ENCODE assay signal across 26 cellular contexts in genomic region chr10:54010337-54010736, GRCh38.
"Had no signal": no experiment of that assay in that cellular context is flagged by ENCODE, and none has a peak within 500 bp of the region (broad histone marks: within the 10 kb centered on the region; RNA-seq: fewer than 3 reads in every experiment).

No MANE protein-coding gene starts in this region.

- DNase-seq: hippocampal formation; left colon; lower lobe of right lung; mammary epithelial cell; mesenchymal stem cell; naive B cell; natural killer cell; nephron progenitor cell; ovary; retina; right cardiac atrium; sigmoid colon; small intestine; stimulated activated CD4-positive, alpha-beta T cell treated with anti-CD3 and anti-CD28 coated beads, Interleukin-4, amount 100 ng/mL, for 24 hours; stimulated activated naive CD4-positive, alpha-beta T cell; tibial artery; uterus had no signal

- H3K9me3 Mint-ChIP-seq: neural progenitor cell had no signal

- H3K4me1 ChIP-seq: left lung, lower lobe of right lung, neural progenitor cell, prostate gland, sigmoid colon, spleen, suprapubic skin, tibial artery, uterus had no signal

- H3K27me3 ChIP-seq: left lung, neural progenitor cell, ovary, sigmoid colon, spleen, suprapubic skin, tibial artery, uterus had no signal

- H2AFZ ChIP-seq: neural progenitor cell had no signal

- H3K4me1 Mint-ChIP-seq: mesothelial cell of epicardium; naive B cell; natural killer cell; neural progenitor cell; stimulated activated effector memory CD8-positive, alpha-beta T cell treated with anti-CD3 and anti-CD28 coated beads, Interleukin-12 subunit alpha, Interleukin-12 subunit beta, amount 100 ng/mL, for 72 hours had no signal

- H3K4me3 ChIP-seq: left lung, lower lobe of right lung, neural progenitor cell, ovary, prostate gland, sigmoid colon, spleen, suprapubic skin, thoracic aorta, tibial artery, uterus had no signal

- H3K4me2 ChIP-seq: neural progenitor cell had no signal

- H3K9me3 ChIP-seq: left lung, lower lobe of right lung, ovary, prostate gland, sigmoid colon, thoracic aorta, tibial artery, uterus had no signal

- H3K27ac ChIP-seq: left lung, lower lobe of right lung, neural progenitor cell, ovary, prostate gland, sigmoid colon, spleen, suprapubic skin, thoracic aorta, tibial artery, uterus had no signal

- H3K9ac ChIP-seq: neural progenitor cell had no signal

- H3K27me3 Mint-ChIP-seq: naive B cell; stimulated activated naive CD8-positive, alpha-beta T cell treated with anti-CD3 and anti-CD28 coated beads, Interleukin-15, Interleukin-2, amounts not matched to agents 100 ng/mL and 50 ng/mL, for 24 hours had no signal

- H3K4me3 Mint-ChIP-seq: mesothelial cell of epicardium; naive B cell; natural killer cell; nephron progenitor cell; neural progenitor cell; stimulated activated effector memory CD8-positive, alpha-beta T cell treated with anti-CD3 and anti-CD28 coated beads, Interleukin-12 subunit alpha, Interleukin-12 subunit beta, amount 100 ng/mL, for 72 hours; stimulated activated naive CD8-positive, alpha-beta T cell treated with anti-CD3 and anti-CD28 coated beads, Interleukin-15, Interleukin-2, amounts not matched to agents 100 ng/mL and 50 ng/mL, for 24 hours had no signal

- H3K27ac Mint-ChIP-seq: mesothelial cell of epicardium; naive B cell; natural killer cell; neural progenitor cell; stimulated activated effector memory CD8-positive, alpha-beta T cell treated with anti-CD3 and anti-CD28 coated beads, Interleukin-12 subunit alpha, Interleukin-12 subunit beta, amount 100 ng/mL, for 72 hours; stimulated activated naive CD8-positive, alpha-beta T cell treated with anti-CD3 and anti-CD28 coated beads, Interleukin-15, Interleukin-2, amounts not matched to agents 100 ng/mL and 50 ng/mL, for 24 hours had no signal

- H3K36me3 Mint-ChIP-seq: naive B cell; natural killer cell; neural progenitor cell; stimulated activated effector memory CD8-positive, alpha-beta T cell treated with anti-CD3 and anti-CD28 coated beads, Interleukin-12 subunit alpha, Interleukin-12 subunit beta, amount 100 ng/mL, for 72 hours had no signal

- ATAC-seq: left colon; left lung; natural killer cell; stimulated activated effector memory CD8-positive, alpha-beta T cell treated with anti-CD3 and anti-CD28 coated beads, Interleukin-12 subunit alpha, Interleukin-12 subunit beta, amount 100 ng/mL, for 72 hours had no signal

- H3K36me3 ChIP-seq: left lung, lower lobe of right lung, neural progenitor cell, ovary, prostate gland, sigmoid colon, spleen, suprapubic skin, thoracic aorta, tibial artery, uterus had no signal
